11 cellular contexts compared by ENCODE assay signal in genomic region chr4:75179510-75179909, GRCh38.
"Had no signal": no experiment of that assay in that cellular context is flagged by ENCODE, and none has a peak within 500 bp of the region (broad histone marks: within the 10 kb centered on the region; RNA-seq: fewer than 3 reads in every experiment).

No MANE protein-coding gene starts in this region.

- DNase-seq: activated CD4-positive, alpha-beta T cell treated with anti-CD3 and anti-CD28 coated beads, Interleukin-2, amount 50 U/mL, for 4 hours; activated CD8-positive, alpha-beta memory T cell treated with anti-CD3 and anti-CD28 coated beads, Interleukin-2, amount 10 ng/mL, durations not matched to agents 7 days and 5 days; activated effector memory CD4-positive, alpha-beta T cell treated with anti-CD3 and anti-CD28 coated beads, Interleukin-2, amount 50 U/mL, for 16 hours; activated T-cell treated with anti-CD3 and anti-CD28 coated beads, Interleukin-2, amount 50 U/mL, for 24 hours; cerebellar nuclear complex; naive thymus-derived CD8-positive, alpha-beta T cell; stimulated activated CD4-positive, alpha-beta T cell treated with anti-CD3 and anti-CD28 coated beads, Interleukin-15, amount 100 ng/mL, for 24 hours; stimulated activated CD4-positive, alpha-beta T cell treated with anti-CD3 and anti-CD28 coated beads, Interleukin-4, amount 100 ng/mL, for 24 hours; testis had no signal

- ATAC-seq: activated CD4-positive, CD25-positive, alpha-beta regulatory T cell treated with anti-CD3 and anti-CD28 coated beads, Interleukin-2, amount 50 U/mL, for 24 hours; activated CD8-positive, alpha-beta memory T cell treated with anti-CD3 and anti-CD28 coated beads, Interleukin-2, amount 10 ng/mL, durations not matched to agents 7 days and 5 days; esophagus mucosa; naive thymus-derived CD8-positive, alpha-beta T cell had no signal
